1 cellular context compared by ENCODE assay signal in genomic region chr16:11253009-11253994, GRCh38.
TF ChIP-seq lines count a peak whose summit lies in the region.

No MANE protein-coding gene starts in this region.

TF ChIP-seq in GM12878, 131 proteins besides CTCF, POLR2A, EP300 and RAD21:
- TF ChIP-seq BMI1 (IDR thresholded peaks at IDR 0.05; ENCODE audit: borderline replicate concordance) (peak; percentile 52; the same call in 1 of the 2 replicates), POLR2AphosphoS2 (IDR thresholded peaks at IDR 0.05; ENCODE audit: low read depth, low read length) (peak; percentile 63), TBL1XR1 (IDR thresholded peaks at IDR 0.05; ENCODE audit: low read depth, low read length) (0 out of 2 replicates have a peak, but pooled peaks have one; percentile 20), HDGF (IDR thresholded peaks at IDR 0.05) (0 out of 2 replicates have a peak, but pooled peaks have one; percentile 73), KDM1A (IDR thresholded peaks at IDR 0.05; ENCODE audit: borderline replicate concordance) (no peak), CREM (IDR thresholded peaks at IDR 0.05; ENCODE audit: low read depth) (0 out of 2 replicates have a peak, but pooled peaks have one; percentile 22), RBBP5 (conservative IDR thresholded peaks at IDR 0.05) (no peak), CBX3 (IDR thresholded peaks at IDR 0.05; ENCODE audit: borderline replicate concordance, low read depth) (no peak), EED (IDR thresholded peaks at IDR 0.05; ENCODE audit: low read depth) (peak; percentile 24; the same call in 1 of the 2 replicates), CBFB (IDR thresholded peaks at IDR 0.05; ENCODE audit: low read depth) (peak; percentile 31; the same call in 1 of the 2 replicates), BACH1 (IDR thresholded peaks at IDR 0.05; ENCODE audit: borderline replicate concordance) (peak; percentile 75; the same call in 1 of the 2 replicates), WRNIP1 (IDR thresholded peaks at IDR 0.05; ENCODE audit: borderline replicate concordance, low read depth, low read length) (0 out of 2 replicates have a peak, but pooled peaks have one; percentile 13), ATF7 (IDR thresholded peaks at IDR 0.05; ENCODE audit: low read depth) (no peak), NKRF (conservative IDR thresholded peaks at IDR 0.05) (0 out of 2 replicates have a peak, but pooled peaks have one; percentile 42), ZNF687 (IDR thresholded peaks at IDR 0.05) (peak; percentile 72), PAX8 (IDR thresholded peaks at IDR 0.05) (no peak), POLR2AphosphoS5 (IDR thresholded peaks at IDR 0.05; ENCODE audit: low read length) (peak; percentile 92), MAX (IDR thresholded peaks at IDR 0.05; ENCODE audit: low read depth, low read length) (no peak), MEF2A (IDR thresholded peaks at IDR 0.05; ENCODE audit: insufficient read depth, low read depth, low read length) (no peak), ATF3 (IDR thresholded peaks at IDR 0.05; ENCODE audit: borderline replicate concordance, extremely low read depth, low read depth, low read length) (no peak), IKZF1 (conservative IDR thresholded peaks at IDR 0.05) (peak; percentile 39; the same call in 1 of the 2 replicates), POU2F2 (IDR thresholded peaks at IDR 0.05; ENCODE audit: borderline replicate concordance, low read depth, low read length) (peak; percentile 43; the same call in 1 of the 3 replicates), MLLT1 (IDR thresholded peaks at IDR 0.05) (peak; percentile 55), DPF2 (IDR thresholded peaks at IDR 0.05) (peak; percentile 17; the same call in 1 of the 2 replicates), IRF5 (IDR thresholded peaks at IDR 0.05; ENCODE audit: borderline replicate concordance) (no peak), SUZ12 (IDR thresholded peaks at IDR 0.05; ENCODE audit: unreplicated experiment) (no peak), NBN (IDR thresholded peaks at IDR 0.05) (no peak)
TF ChIP-seq in GM12878: peak in this region for 16.
